ENCODE assay signal across 19 cellular contexts in the genomic region with DNA sequence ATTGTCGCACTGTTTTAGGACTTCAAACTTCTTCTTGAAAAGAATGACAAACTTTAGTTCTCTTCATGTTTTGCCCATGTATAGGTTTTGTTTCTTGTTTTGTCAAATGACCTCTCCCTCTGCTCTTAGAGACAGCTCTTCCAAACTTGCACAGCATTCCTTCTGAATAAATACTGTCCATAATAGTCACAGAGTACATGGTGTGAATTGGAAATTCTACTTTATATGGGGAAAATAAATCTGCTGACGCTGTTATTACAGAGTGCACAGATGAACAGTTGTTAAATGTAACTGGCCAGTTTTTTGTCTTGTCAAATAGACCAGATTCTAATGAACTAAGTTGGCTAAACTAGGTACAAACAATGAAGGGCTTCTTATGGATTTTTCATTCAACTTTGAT.
DNase-seq lines count a peak whose midpoint lies in the region; ATAC-seq, FAIRE-seq and TF ChIP-seq lines count a peak whose summit lies in the region.
"Had no signal": no experiment of that assay in that cellular context is flagged by ENCODE, and none has a peak within 500 bp of the region (broad histone marks: within the 10 kb centered on the region; RNA-seq: fewer than 3 reads in every experiment).

No MANE protein-coding gene starts in this region.

- no peak for DNase-seq in A549 (ENCODE audit: low read depth in 1 of 2, low spot score in 1 of 2)
- no peak for DNase-seq in coronary artery (ENCODE audit: low spot score)
- DNase-seq in medulla oblongata (ENCODE audit: extremely low spot score) = peak; percentile 10
- DNase-seq in sigmoid colon = no peak
- DNase-seq in islet precursor cell = no peak
- DNase-seq in neural progenitor cell (ENCODE audit: low spot score) = no peak
- DNase-seq in stimulated activated CD4-positive, alpha-beta T cell treated with anti-CD3 and anti-CD28 coated beads, Interleukin-2, amount 100 ng/mL, for 24 hours = no peak
- no peak for DNase-seq in SKM-1 (lab: John Stamatoyannopoulos, UW; ENCODE audit: unreplicated experiment)
- DNase-seq: erythroblast; GDM1; head of caudate nucleus; Kasumi-1; NCI-H1105; NCI-H2107; NCI-H526; SHP77 treated with DMSO at 0.1 percent for 48 hours; stimulated activated CD4-positive, alpha-beta T cell treated with anti-CD3 and anti-CD28 coated beads, Interleukin-4, amount 100 ng/mL, for 4 hours had no signal

- H3K4me2 ChIP-seq in A549 (no peak overlapping the region), neural progenitor cell (no peak overlapping the region)

- no peak overlapping the region for H3K27ac Mint-ChIP-seq in neural progenitor cell
- H3K27ac Mint-ChIP-seq: memory B cell had no signal

- no peaks in the 10 kb centered on the region for H3K27me3 Mint-ChIP-seq in neural progenitor cell (ENCODE audit: insufficient read depth, low read depth)
- H3K27me3 Mint-ChIP-seq: memory B cell had no signal

- no peak for ATAC-seq in A549

- H3K36me3 ChIP-seq in sigmoid colon (no peaks in the 10 kb centered on the region), neural progenitor cell (no peaks in the 10 kb centered on the region)

- H3K79me2 ChIP-seq in neural progenitor cell (ENCODE audit: low read depth) = no peaks in the 10 kb centered on the region

- TF ChIP-seq RAD21 in A549 (conservative IDR thresholded peaks at IDR 0.05 in 1 of 2, IDR thresholded peaks at IDR 0.05 in 1 of 2) = no peak

- 26% methylated on average over 2 of the region's 2 CpGs for WGBS in A549 (ENCODE audit: missing lambda C conversion rate)
- WGBS in sigmoid colon, 2 donors = 75 to 78% methylated on average over 2 of the region's 2 CpGs

- H3K4me1 ChIP-seq in A549 = no peaks in the 10 kb centered on the region
- peaks cover 0 to 42% (median 30%) of the 10 kb centered on the region in 4 donors for H3K4me1 ChIP-seq in sigmoid colon
- H3K4me1 ChIP-seq in neural progenitor cell = peaks cover 11% of the 10 kb centered on the region

- H3K9me3 ChIP-seq in A549 = no peaks in the 10 kb centered on the region
- H3K9me3 ChIP-seq in sigmoid colon = no peaks in the 10 kb centered on the region
- no peaks in the 10 kb centered on the region for H3K9me3 ChIP-seq in neural progenitor cell (ENCODE audit: low read depth)

- no peak for TF ChIP-seq EP300 in A549 (IDR thresholded peaks at IDR 0.05)
- TF ChIP-seq EP300 in sigmoid colon (IDR thresholded peaks at IDR 0.05) = peak in 1 of 4 donors; percentile 34

- H3K4me3 Mint-ChIP-seq in neural progenitor cell = no peak overlapping the region
- H3K4me3 Mint-ChIP-seq: memory B cell had no signal

- H3K4me1 Mint-ChIP-seq in neural progenitor cell = peaks cover 25% of the 10 kb centered on the region
- H3K4me1 Mint-ChIP-seq: memory B cell had no signal

- no peaks in the 10 kb centered on the region for H4K20me1 ChIP-seq in neural progenitor cell (ENCODE audit: low read depth)

- FAIRE-seq in A549 (lab: Jason Lieb, UNC) = no peak

- H3F3A ChIP-seq in neural progenitor cell (ENCODE audit: low read depth) = no peaks in the 10 kb centered on the region

- intact Hi-C loops in sigmoid colon (cut with DNase I) = loop anchor here (2.0 to 5.0 kb wide), 4 partner anchors 68 to 193 kb away; no protein-coding TSS in a partner anchor

- TF ChIP-seq POLR2A in A549 (IDR thresholded peaks at IDR 0.05; ENCODE audit: low read length) (no peak), sigmoid colon (IDR thresholded peaks at IDR 0.05) (no peak)

- H3K4me3 ChIP-seq in A549 = no peak overlapping the region
- peak overlapping the region; percentile 68 for H3K4me3 ChIP-seq in coronary artery
- peak overlapping the region; percentile 28 to 46 (median 43) for H3K4me3 ChIP-seq in sigmoid colon
- no peak overlapping the region for H3K4me3 ChIP-seq in neural progenitor cell
- H3K4me3 ChIP-seq: skin epidermis had no signal

- no peak for TF ChIP-seq CTCF in A549 (IDR thresholded peaks at IDR 0.05)
- TF ChIP-seq CTCF in coronary artery (IDR thresholded peaks at IDR 0.05) = no peak
- TF ChIP-seq CTCF in sigmoid colon (IDR thresholded peaks at IDR 0.05) = no peak
- TF ChIP-seq CTCF in neural progenitor cell (IDR thresholded peaks at IDR 0.05) = no peak

- no peak overlapping the region for H2AFZ ChIP-seq in neural progenitor cell (replicated peaks)

- H3K27me3 ChIP-seq in sigmoid colon = no peaks in the 10 kb centered on the region
- H3K27me3 ChIP-seq in neural progenitor cell = no peaks in the 10 kb centered on the region

- POLR2A ChIA-PET in A549 (lab: Yijun Ruan, JAX) = no interaction called here

- H3K27ac ChIP-seq in A549 (no peak overlapping the region), coronary artery (peak overlapping the region; percentile 64 to 84), sigmoid colon (peak overlapping the region; percentile 77 to 83 (median 82)), neural progenitor cell (no peak overlapping the region)

- CTCF ChIA-PET in A549 (lab: Yijun Ruan, JAX) = no interaction called here

- no peak overlapping the region for H3K9ac ChIP-seq in neural progenitor cell

- no peaks in the 10 kb centered on the region for H3K9me3 Mint-ChIP-seq in neural progenitor cell

- H3K36me3 Mint-ChIP-seq in neural progenitor cell = no peaks in the 10 kb centered on the region
- H3K36me3 Mint-ChIP-seq: memory B cell had no signal

TF ChIP-seq in A549, 52 proteins besides CTCF, POLR2A, EP300 and RAD21:
- no peak for TF ChIP-seq BHLHE40 (IDR thresholded peaks at IDR 0.05; ENCODE audit: low read depth, low read length)
- peak; percentile 5 for TF ChIP-seq MAFK (IDR thresholded peaks at IDR 0.05; ENCODE audit: partially characterized antibody)

Comparison
In these comparisons a context has a peak if more than half of its experiments do, and no peak if none do; other contexts are left out.
1. H3K27ac ChIP-seq: peak in coronary artery (2 of 2) and sigmoid colon (4 of 4); none in A549 (0 of 2) and neural progenitor cell (single experiment).
2. H3K4me3 ChIP-seq: peak in coronary artery (single experiment) and sigmoid colon (4 of 4); none in A549 (single experiment) and neural progenitor cell (single experiment).